In genomic region chr5:180313677-180314076, GRCh38 we compare ENCODE assay signal across 10 cellular contexts. TPM values are rescaled to one million over a fixed set of nuclear protein-coding genes. Genes with fewer than 3 reads are reported as not detected.
A peak's percentile ranks its signal among the peaks of the same experiment; 100 is the strongest.
DNase-seq lines count a peak whose midpoint lies in the region; ATAC-seq and TF ChIP-seq lines count a peak whose summit lies in the region.
"Had no signal": no experiment of that assay in that cellular context is flagged by ENCODE, and none has a peak within 500 bp of the region (broad histone marks: within the 10 kb centered on the region; RNA-seq: fewer than 3 reads in every experiment).

No MANE protein-coding gene starts in this region.

- no peaks in the 10 kb centered on the region for H3K27me3 ChIP-seq in right atrium auricular region

- H3K9me3 Mint-ChIP-seq in chondrocyte (ENCODE audit: low read depth): no peaks in the 10 kb centered on the region

- H3K36me3 Mint-ChIP-seq in chondrocyte (ENCODE audit: low read depth): peaks cover 10% of the 10 kb centered on the region

- H3K36me3 ChIP-seq in right atrium auricular region: peaks cover 8% of the 10 kb centered on the region

- H3K27ac ChIP-seq in right atrium auricular region: no peak overlapping the region

- peak overlapping the region in 1 of 2 donors; percentile 36 for H3K4me3 ChIP-seq in right atrium auricular region
- H3K4me3 ChIP-seq: lung had no signal

- intact Hi-C loops in Right ventricle myocardium inferior (cut with DNase I): no loop called here

- peak; percentile 45 for ATAC-seq in Right ventricle myocardium inferior

- no peak overlapping the region for H3K27ac Mint-ChIP-seq in chondrocyte (ENCODE audit: unreplicated experiment)

- no peak for TF ChIP-seq CTCF in right atrium auricular region (IDR thresholded peaks at IDR 0.05)
- TF ChIP-seq CTCF in chondrocyte (IDR thresholded peaks at IDR 0.05): no peak

- H3K27me3 Mint-ChIP-seq in chondrocyte (ENCODE audit: low read depth): no peaks in the 10 kb centered on the region

- H3K9me3 ChIP-seq in right atrium auricular region: no peaks in the 10 kb centered on the region

- H3K4me3 Mint-ChIP-seq in chondrocyte (ENCODE audit: unreplicated experiment): no peak overlapping the region

- H3K4me1 Mint-ChIP-seq in chondrocyte (ENCODE audit: low read depth): no peaks in the 10 kb centered on the region

- no peaks in the 10 kb centered on the region for H3K4me1 ChIP-seq in right atrium auricular region

- peak; percentile 82 for DNase-seq in Right ventricle myocardium inferior (ENCODE audit: missing footprints)
- no peak for DNase-seq in right atrium auricular region (ENCODE audit: low spot score)
- DNase-seq in SIG-M5 treated with dmso at 0.1 percent for 504 hours (lab: John Stamatoyannopoulos, UW; ENCODE audit: unreplicated experiment): peak; percentile 88
- peak; percentile 87 for DNase-seq in chondrocyte (ENCODE audit: low spot score)
- peak in 34 of 56 donors; percentile 25 to 90 (median 54) for DNase-seq in nucleus accumbens (lab: John Stamatoyannopoulos, UW)
- no peak for DNase-seq in AG08396 (ENCODE audit: low spot score)
- DNase-seq in 8988T: no peak
- DNase-seq in UCSD-AML1 (lab: John Stamatoyannopoulos, UW; ENCODE audit: unreplicated experiment): no peak

RNA-seq across cellular contexts. Expression of gene MAPK9, which starts 21.8 kb away (rescaled TPM):
- total RNA-seq in Right ventricle myocardium inferior (41.7 TPM), right atrium auricular region (10 to 100 TPM; 25.1 to 30.0 TPM), chondrocyte (31.1 to 34.8 TPM (median 34.6 TPM) in 3 replicates)

RNA-seq across cellular contexts. Expression of gene GFPT2, which starts 39.5 kb away (rescaled TPM):
- 15.3 TPM for total RNA-seq in Right ventricle myocardium inferior
- 10 to 100 TPM; 25.4 to 27.2 TPM for total RNA-seq in right atrium auricular region
- 16.8 to 46.1 TPM (median 18.8 TPM) in 3 replicates for total RNA-seq in chondrocyte
- total RNA-seq: T-helper 2 cell treated with Interferon-gamma antibody and Interleukin-4, amounts not matched to agents 100 ng/mL and 5 ng/mL, for 36 hours had no signal

Comparison
In these comparisons a context has a peak if more than half of its experiments do, and no peak if none do; other contexts are left out.
1. DNase-seq: peak in Right ventricle myocardium inferior (single experiment), SIG-M5 treated with dmso at 0.1 percent for 504 hours (single experiment), chondrocyte (single experiment) and nucleus accumbens (34 of 56); none in right atrium auricular region (single experiment), AG08396 (single experiment), 8988T (single experiment) and UCSD-AML1 (single experiment).